Comparison of ENCODE assay signal across 8 cellular contexts in genomic region chr11:45843158-45843924, GRCh38. TPM values are rescaled to one million over a fixed set of nuclear protein-coding genes. Genes with fewer than 3 reads are reported as not detected.
A peak's percentile ranks its signal among the peaks of the same experiment; 100 is the strongest.
DNase-seq lines count a peak whose midpoint lies in the region; ATAC-seq, FAIRE-seq and TF ChIP-seq lines count a peak whose summit lies in the region.

No MANE protein-coding gene starts in this region.

- BruUV-seq in HCT116 (replicated peaks; lab: Mats Ljungman, UMichigan) = no TSS peak
- BruUV-seq in mammary epithelial cell (replicated peaks; lab: Mats Ljungman, UMichigan) = no TSS peak

- TF ChIP-seq POLR2A in HCT116 (IDR thresholded peaks at IDR 0.05; ENCODE audit: borderline replicate concordance, extremely low read depth, insufficient read depth, insufficient read length) (no peak), spleen (IDR thresholded peaks at IDR 0.05) (no peak)

- DNase-seq in CD14-positive monocyte (ENCODE audit: low spot score) = peak; percentile 84
- peak; percentile 90 for DNase-seq in HCT116 (ENCODE audit: low read depth, low spot score)
- peak; percentile 89 for DNase-seq in NCI-H345 (lab: John Stamatoyannopoulos, UW)
- DNase-seq in activated B cell treated with CpG ODN at 0.5 μM for 24 hours = peak; percentile 71
- peak; percentile 81 for DNase-seq in mammary epithelial cell
- DNase-seq in spleen = peak; percentile 94

- CTCF ChIA-PET in HCT116 (lab: Charles Lee) (interaction anchor here (0.9 to 2.1 kb wide), 8 partner anchors 10 to 165 kb away, joined by 3 to 9 read pairs (median 3); no protein-coding TSS in a partner anchor), activated B cell treated with CpG ODN at 0.5 μM for 24 hours (lab: Charles Lee) (interaction anchor here (0.7 to 3.4 kb wide), 8 partner anchors 26 to 163 kb away, joined by 3 to 37 read pairs (median 4); partner anchors contain the start of genes PEX16 and SLC35C1), mammary epithelial cell (lab: Charles Lee; ENCODE audit: low non-redundant PET) (interaction anchor here (0.5 kb wide), 1 partner anchor 557 kb away, joined by 3 read pairs; no protein-coding TSS in a partner anchor)

- peak overlapping the region in 1 of 2 donors; percentile 64 for H3K4me3 Mint-ChIP-seq in CD14-positive monocyte
- H3K4me3 Mint-ChIP-seq in activated B cell treated with CpG ODN at 0.5 μM for 24 hours = peak overlapping the region; percentile 63

- peak; percentile 91 for TF ChIP-seq CTCF in CD14-positive monocyte (IDR thresholded peaks at IDR 0.05)
- peak; percentile 70 to 95 (median 93); a peak in 5 of 6 replicates for TF ChIP-seq CTCF in HCT116 (IDR thresholded peaks at IDR 0.05 in 2 of 3, conservative IDR thresholded peaks at IDR 0.05 in 1 of 3; ENCODE audit: borderline replicate concordance in 1 of 3, insufficient read depth in 1 of 3, low read depth in 2 of 3, low read length in 2 of 3)
- peak; percentile 85 for TF ChIP-seq CTCF in activated B cell treated with CpG ODN at 0.5 μM for 24 hours (IDR thresholded peaks at IDR 0.05)
- TF ChIP-seq CTCF in mammary epithelial cell (conservative IDR thresholded peaks at IDR 0.05 in 1 of 2, IDR thresholded peaks at IDR 0.05 in 1 of 2; ENCODE audit: extremely low read depth in 1 of 2, insufficient read depth in 1 of 2, low read depth in 1 of 2, low read length in 2 of 2) = peak; percentile 93 to 95
- TF ChIP-seq CTCF in spleen (IDR thresholded peaks at IDR 0.05 in 8 of 11, conservative IDR thresholded peaks at IDR 0.05 in 3 of 11) = peak; percentile 89 to 97 (median 94)

- H3K4me1 ChIP-seq in HCT116 (ENCODE audit: control insufficient read depth in 1 of 2, insufficient read depth in 2 of 2, low read length in 2 of 2) (peaks cover 0 to 23% of the 10 kb centered on the region in 2 experiments; a peak in 3 of 4 replicates), mammary epithelial cell (ENCODE audit: insufficient read depth, low read length) (peaks cover 8% of the 10 kb centered on the region), spleen (peaks cover 11 to 29% (median 25%) of the 10 kb centered on the region in 6 donors)

- intact Hi-C loops in CD14-positive monocyte (cut with micrococcal nuclease) (loop anchor here in 1 of 2 donors (5.0 kb wide), 1 partner anchor 36 kb away; the partner anchor contains the start of gene SLC35C1), HCT116 (cut with micrococcal nuclease) (no loop called here), activated B cell treated with CpG ODN at 0.5 μM for 24 hours (cut with micrococcal nuclease) (loop anchor here (1.0 to 10.0 kb wide), 4 partner anchors 38 to 771 kb away; partner anchors contain the start of genes ATG13, HARBI1 and SLC35C1), mammary epithelial cell (cut with micrococcal nuclease) (loop anchor here (1.0 to 2.0 kb wide), 2 partner anchors 39 to 163 kb away; partner anchors contain the start of gene SLC35C1), spleen (cut with DNase I; ENCODE audit: low total_unique reads) (loop anchor here (5.0 kb wide), 1 partner anchor 74 kb away; the partner anchor contains the start of gene PEX16)

- H3K27me3 ChIP-seq in HCT116 (ENCODE audit: insufficient read depth, low read length) (no peaks in the 10 kb centered on the region), mammary epithelial cell (ENCODE audit: insufficient read depth, low read length) (no peaks in the 10 kb centered on the region), spleen (replicated peaks in 1 of 7) (no peaks in the 10 kb centered on the region)

- in situ Hi-C loops in mammary epithelial cell (cut with MboI; ENCODE audit: low sequenced_read_pairs in 2 of 2) = no loop called here

- TF ChIP-seq RAD21 in HCT116 (IDR thresholded peaks at IDR 0.05; ENCODE audit: low read depth) = peak; percentile 65

- peaks cover 8 to 19% (median 11%) of the 10 kb centered on the region in 3 donors for H3K27me3 Mint-ChIP-seq in CD14-positive monocyte (ENCODE audit: low read depth in 3 of 3)
- no peaks in the 10 kb centered on the region for H3K27me3 Mint-ChIP-seq in activated B cell treated with CpG ODN at 0.5 μM for 24 hours

- POLR2A ChIA-PET in HCT116 (lab: Charles Lee) = no interaction called here
- POLR2A ChIA-PET in activated B cell treated with CpG ODN at 0.5 μM for 24 hours (lab: Charles Lee) = interaction anchor here (0.5 to 1.3 kb wide), 5 partner anchors 38 to 841 kb away, joined by 3 to 7 read pairs (median 6); partner anchors contain the start of gene SLC35C1

- H3K27ac ChIP-seq in HCT116 (ENCODE audit: low read depth, low read length) (no peak overlapping the region), mammary epithelial cell (ENCODE audit: insufficient read depth, low read depth, low read length) (peak overlapping the region; percentile 69), spleen (peak overlapping the region in 5 of 8 donors; percentile 0 to 61 (median 39))

- H3K9me3 ChIP-seq in HCT116 (ENCODE audit: control insufficient read depth in 1 of 2, insufficient read depth in 1 of 2, low read depth in 1 of 2, low read length in 2 of 2) (no peaks in the 10 kb centered on the region), mammary epithelial cell (replicated peaks; ENCODE audit: insufficient read depth, low read length) (no peaks in the 10 kb centered on the region), spleen (no peaks in the 10 kb centered on the region)

- H3K9ac ChIP-seq in HCT116 (ENCODE audit: low read length) (peak overlapping the region; percentile 26; the same call in 1 of the 2 replicates), mammary epithelial cell (ENCODE audit: insufficient read depth, low read length) (peak overlapping the region; percentile 74)

- H3K36me3 ChIP-seq in HCT116 (ENCODE audit: control insufficient read depth in 1 of 2, insufficient read depth in 2 of 2, low read length in 2 of 2) (no peaks in the 10 kb centered on the region), mammary epithelial cell (ENCODE audit: insufficient read depth, low read length) (no peaks in the 10 kb centered on the region), spleen (no peaks in the 10 kb centered on the region)

- peak overlapping the region; percentile 4 to 35; a peak in 3 of 4 replicates for H3K4me3 ChIP-seq in HCT116 (replicated peaks in 1 of 2; ENCODE audit: low read depth in 1 of 2, low read length in 2 of 2)
- no peak overlapping the region for H3K4me3 ChIP-seq in mammary epithelial cell (replicated peaks in 1 of 3; ENCODE audit: insufficient read depth in 1 of 3, low read depth in 2 of 3, low read length in 3 of 3)
- peak overlapping the region in 1 of 8 donors; percentile 36 for H3K4me3 ChIP-seq in spleen

- RAD21 ChIA-PET in HCT116 (lab: Charles Lee; ENCODE audit: low non-redundant PET in 1 of 2, low total read pairs in 2 of 2, uncharacterized antibody in 2 of 2, unreplicated experiment in 2 of 2) = no interaction called here

- no peaks in the 10 kb centered on the region for H3K9me2 ChIP-seq in HCT116 (ENCODE audit: insufficient read depth)

- WGBS in mammary epithelial cell (ENCODE audit: low coverage, missing lambda C conversion rate) = 19% methylated on average over 22 of the region's 22 CpGs
- WGBS in spleen, 5 donors = 19 to 22% (median 20%) methylated on average over 21 to 22 of the region's 22 CpGs

- H3K9me3 Mint-ChIP-seq in CD14-positive monocyte (no peaks in the 10 kb centered on the region), activated B cell treated with CpG ODN at 0.5 μM for 24 hours (no peaks in the 10 kb centered on the region)

- ATAC-seq in HCT116 (peak; percentile 65), activated B cell treated with CpG ODN at 0.5 μM for 24 hours (ENCODE audit: low read depth) (peak; percentile 12), HG03095 (IDR thresholded peaks at IDR 0.05; ENCODE audit: unreplicated experiment) (no peak)

- H3K36me3 Mint-ChIP-seq in CD14-positive monocyte = no peaks in the 10 kb centered on the region
- no peaks in the 10 kb centered on the region for H3K36me3 Mint-ChIP-seq in activated B cell treated with CpG ODN at 0.5 μM for 24 hours (ENCODE audit: low read depth)

- dilution Hi-C loops in mammary epithelial cell (cut with HindIII; ENCODE audit: low sequenced_read_pairs) = no loop called here

- H3K4me1 Mint-ChIP-seq in CD14-positive monocyte = peaks cover 34% of the 10 kb centered on the region
- peaks cover 39% of the 10 kb centered on the region for H3K4me1 Mint-ChIP-seq in activated B cell treated with CpG ODN at 0.5 μM for 24 hours

- H4K20me1 ChIP-seq in HCT116 (ENCODE audit: insufficient read depth) (no peaks in the 10 kb centered on the region), mammary epithelial cell (ENCODE audit: insufficient read depth, low read length) (no peaks in the 10 kb centered on the region)

- H2AFZ ChIP-seq in HCT116 (ENCODE audit: low read depth, low read length, poor library complexity, severe bottlenecking) (peak overlapping the region; percentile 98), mammary epithelial cell (ENCODE audit: low read depth, low read length) (peak overlapping the region; percentile 75)

- H3K27ac Mint-ChIP-seq in CD14-positive monocyte (peak overlapping the region; percentile 16 to 86 (median 69)), activated B cell treated with CpG ODN at 0.5 μM for 24 hours (peak overlapping the region; percentile 87)

- FAIRE-seq in islet of Langerhans (lab: Jason Lieb, UNC) = peak; percentile 77

- H3K4me2 ChIP-seq in HCT116 (ENCODE audit: low read length) = peak overlapping the region; percentile 73
- H3K4me2 ChIP-seq in mammary epithelial cell (ENCODE audit: insufficient read depth, low read depth, low read length) = peak overlapping the region; percentile 75

- H3K79me2 ChIP-seq in HCT116 (ENCODE audit: insufficient read depth, low read length) = peaks cover 2% of the 10 kb centered on the region; the same call in 1 of the 2 replicates
- H3K79me2 ChIP-seq in mammary epithelial cell (ENCODE audit: insufficient read depth, low read length) = peaks cover 9% of the 10 kb centered on the region

RNA-seq across cellular contexts. Expression of gene CRY2, which starts 3.9 kb away (rescaled TPM):
- polyA plus RNA-seq in CD14-positive monocyte (1 to 10 TPM; 5.1 to 7.2 TPM), mammary epithelial cell (5.2 TPM), spleen (10 to 100 TPM in 1 of 3 donors, 1 to 10 TPM in 2; 5.6 to 10.9 (median 5.6) TPM)
- total RNA-seq in HCT116 (2021; ENCODE audit: unreplicated experiment) (18.0 TPM), activated B cell treated with CpG ODN at 0.5 μM for 24 hours (47.5 and 56.8 TPM in 2 replicates), mammary epithelial cell (10 to 100 TPM; 13.2 to 14.0 TPM), spleen (10 to 100 TPM; 27.1 to 39.2 (median 33.1) TPM)
- 10.8 and 11.8 TPM in 2 replicates for polyA plus RNA-seq in HCT116 (2012)
- 19.6 TPM for polyA minus RNA-seq in mammary epithelial cell

RNA-seq across cellular contexts. Expression of gene SLC35C1, which starts 38.4 kb away (rescaled TPM):
- polyA plus RNA-seq in CD14-positive monocyte (10 to 100 TPM; 12.8 to 14.0 TPM), mammary epithelial cell (10.5 TPM), spleen (1 to 10 TPM; 2.8 to 7.4 (median 4.1) TPM)
- total RNA-seq in HCT116 (2021; ENCODE audit: unreplicated experiment) (18.2 TPM), activated B cell treated with CpG ODN at 0.5 μM for 24 hours (8.6 and 8.8 TPM in 2 replicates), mammary epithelial cell (10 to 100 TPM; 11.2 to 18.0 TPM), spleen (10 to 100 TPM in 5 of 7 donors, 1 to 10 TPM in 2; 9.3 to 14.2 (median 12.1) TPM)
- polyA plus RNA-seq in HCT116 (2012) = 13.4 and 15.8 TPM in 2 replicates
- 11.1 TPM for polyA minus RNA-seq in mammary epithelial cell

RNA-seq across cellular contexts. Expression of gene MAPK8IP1, which starts 42.1 kb away (rescaled TPM):
- not detected for polyA plus RNA-seq in CD14-positive monocyte
- total RNA-seq in HCT116 (2021; ENCODE audit: unreplicated experiment) = 10.1 TPM
- polyA plus RNA-seq in HCT116 (2012) = 6.8 and 8.2 TPM in 2 replicates
- total RNA-seq in activated B cell treated with CpG ODN at 0.5 μM for 24 hours = 1.9 and 3.4 TPM in 2 replicates
- 10 to 100 TPM in 1 of 2 donors, 1 to 10 TPM in 1; 6.7 to 11.0 TPM for total RNA-seq in mammary epithelial cell
- polyA plus RNA-seq in mammary epithelial cell = 3.2 TPM
- polyA minus RNA-seq in mammary epithelial cell = 6.0 TPM
- total RNA-seq in spleen = 1 to 10 TPM; 1.7 to 6.0 (median 3.4) TPM
- polyA plus RNA-seq in spleen = 1 to 10 TPM in 2 of 3 donors, under 1 TPM in 1; 0.80 to 2.2 (median 1.3) TPM

Comparison
In these comparisons a context has a peak if more than half of its experiments do, and no peak if none do; other contexts are left out.
1. H3K4me3 ChIP-seq: peak in HCT116 (2 of 2); none in mammary epithelial cell (0 of 3).
2. Peak in every context shown above with its lines, with median percentiles within 50 percentile points of each other: DNase-seq and CTCF ChIP-seq.